Comparison of ENCODE assay signal across 22 cellular contexts in the genomic region with DNA sequence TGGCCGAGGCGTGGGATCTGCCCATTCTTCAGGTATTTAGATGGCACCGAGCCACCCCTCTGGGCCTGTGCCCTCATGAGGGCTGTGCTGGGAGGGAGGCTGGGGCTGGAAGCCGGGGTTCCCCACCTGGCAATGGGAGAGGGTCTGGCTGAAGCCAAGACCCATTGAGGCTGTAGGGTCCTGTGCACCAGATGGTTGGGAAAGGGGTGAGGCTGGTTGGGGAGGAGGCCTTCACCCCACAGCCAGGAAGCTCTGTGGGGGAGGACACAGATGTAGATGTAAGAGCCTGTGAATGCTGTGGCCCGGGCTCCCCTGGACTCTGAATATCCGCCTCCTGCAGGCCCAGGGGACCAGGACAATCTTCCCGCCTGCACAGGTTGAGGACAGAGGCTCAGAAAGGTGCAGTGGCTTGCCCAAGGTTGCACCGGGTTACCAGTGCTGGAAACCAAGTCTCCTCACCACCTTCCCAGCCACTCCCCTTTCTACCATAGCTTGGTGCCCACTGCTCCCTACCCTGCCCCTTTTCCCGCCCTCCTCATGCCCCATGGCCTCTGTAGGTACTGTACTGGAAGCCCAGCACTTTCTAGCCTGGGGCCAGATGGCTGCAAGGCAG.
"Had no signal": no experiment of that assay in that cellular context is flagged by ENCODE, and none has a peak within 500 bp of the region (broad histone marks: within the 10 kb centered on the region; RNA-seq: fewer than 3 reads in every experiment).

No MANE protein-coding gene starts in this region.

- H3K36me3 ChIP-seq: MG63 had no signal

- DNase-seq: IMR-90, Karpas-422, KG1, MG63, NCI-H1092, NCI-H1436, NCI-H187, NCI-H2029, NCI-H2081 treated with DMSO at 0.1 percent for 48 hours, NCI-H2171, NCI-H226, NCI-H446, NCI-H510A, NCI-H524 treated with DMSO at 0.1 percent for 48 hours, NCI-H69, NCI-H774, PC-3, SHP77, SK-N-SH had no signal

- ATAC-seq: HepG2, Panc1, PC-3 had no signal

- H3K27me3 ChIP-seq: MG63 had no signal

- H3K9ac ChIP-seq: SK-N-SH had no signal

- FAIRE-seq: HepG2 had no signal

- H3K27ac ChIP-seq: RWPE1 had no signal

- H3K4me2 ChIP-seq: SK-N-SH had no signal

- H3K4me3 ChIP-seq: MG63 had no signal

- H3K9me3 ChIP-seq: MG63, SK-N-SH had no signal
